ENCODE assay signal across 1 cellular context in genomic region chr4:145936142-145937020, GRCh38.
TF ChIP-seq lines count a peak whose summit lies in the region.

No MANE protein-coding gene starts in this region.

TF ChIP-seq in GM12878, 131 proteins besides CTCF, POLR2A, EP300 and RAD21 (continued from another document):
- TF ChIP-seq CUX1 (IDR thresholded peaks at IDR 0.05; ENCODE audit: insufficient replicate concordance, low read depth, low read length) (peak; percentile 51), GATAD2B (conservative IDR thresholded peaks at IDR 0.05; ENCODE audit: low read depth) (peak; percentile 61; the same call in 1 of the 2 replicates), SMAD5 (IDR thresholded peaks at IDR 0.05; ENCODE audit: low read depth) (0 out of 2 replicates have a peak, but pooled peaks have one; percentile 9), LARP7 (IDR thresholded peaks at IDR 0.05) (peak; percentile 87), RAD51 (IDR thresholded peaks at IDR 0.05) (no peak), MTA2 (IDR thresholded peaks at IDR 0.05; ENCODE audit: low read depth) (0 out of 2 replicates have a peak, but pooled peaks have one; percentile 3), EGR1 (IDR thresholded peaks at IDR 0.05; ENCODE audit: borderline replicate concordance in 1 of 2, low read depth in 2 of 2, low read length in 2 of 2) (peak in 1 of 2 experiments; percentile 47; a peak in 2 of 3 replicates), NKRF (conservative IDR thresholded peaks at IDR 0.05) (peak; percentile 38; the same call in 1 of the 2 replicates), IKZF1 (conservative IDR thresholded peaks at IDR 0.05) (peak; percentile 72; the same call in 1 of the 2 replicates), SUZ12 (IDR thresholded peaks at IDR 0.05; ENCODE audit: unreplicated experiment) (no peak), PAX5 (IDR thresholded peaks at IDR 0.05; ENCODE audit: borderline replicate concordance, low read depth, low read length) (peak; percentile 23; the same call in 1 of the 2 replicates), NR2C1 (IDR thresholded peaks at IDR 0.05) (peak; percentile 66), DPF2 (IDR thresholded peaks at IDR 0.05) (peak; percentile 66), MXI1 (IDR thresholded peaks at IDR 0.05; ENCODE audit: low read depth, low read length) (peak; percentile 57), SMARCA5 (IDR thresholded peaks at IDR 0.05) (peak; percentile 74; the same call in 1 of the 2 replicates), PML (IDR thresholded peaks at IDR 0.05; ENCODE audit: low read length) (0 out of 2 replicates have a peak, but pooled peaks have one; percentile 34), MYC (IDR thresholded peaks at IDR 0.05; ENCODE audit: insufficient read depth, insufficient read length, insufficient replicate concordance, low read length, severe bottlenecking) (no peak), CREM (IDR thresholded peaks at IDR 0.05; ENCODE audit: low read depth) (peak; percentile 49; the same call in 1 of the 2 replicates), IKZF2 (IDR thresholded peaks at IDR 0.05) (peak; percentile 19 to 25; a peak in 1 of 4 replicates), ATF2 (IDR thresholded peaks at IDR 0.05; ENCODE audit: low read length) (0 out of 2 replicates have a peak, but pooled peaks have one; percentile 6), EED (IDR thresholded peaks at IDR 0.05; ENCODE audit: low read depth) (no peak; the same call in 1 of the 2 replicates), E2F8 (IDR thresholded peaks at IDR 0.05; ENCODE audit: low read depth, partially characterized antibody) (no peak), CREB1 (IDR thresholded peaks at IDR 0.05; ENCODE audit: low read depth) (peak; percentile 50), MTA3 (IDR thresholded peaks at IDR 0.05; ENCODE audit: borderline replicate concordance, low read length) (no peak), TAF1 (IDR thresholded peaks at IDR 0.05; ENCODE audit: borderline replicate concordance, low read depth, low read length) (peak; percentile 33; the same call in 1 of the 2 replicates), BACH1 (IDR thresholded peaks at IDR 0.05; ENCODE audit: borderline replicate concordance) (peak; percentile 76), CHD2 (IDR thresholded peaks at IDR 0.05; ENCODE audit: borderline replicate concordance, low read depth, low read length) (peak; percentile 86), REST (IDR thresholded peaks at IDR 0.05; ENCODE audit: low read depth, low read length) (no peak), CHD4 (IDR thresholded peaks at IDR 0.05) (no peak), RB1 (IDR thresholded peaks at IDR 0.05; ENCODE audit: borderline replicate concordance) (peak; percentile 35; the same call in 1 of the 2 replicates), TCF12 (IDR thresholded peaks at IDR 0.05; ENCODE audit: low read depth, low read length) (no peak; the same call in 1 of the 2 replicates), CBFB (IDR thresholded peaks at IDR 0.05; ENCODE audit: low read depth) (no peak), KLF5 (IDR thresholded peaks at IDR 0.05; ENCODE audit: partially characterized antibody) (peak; percentile 44), POLR2AphosphoS2 (IDR thresholded peaks at IDR 0.05; ENCODE audit: low read depth, low read length) (0 out of 2 replicates have a peak, but pooled peaks have one; percentile 48), BHLHE40 (IDR thresholded peaks at IDR 0.05; ENCODE audit: borderline replicate concordance in 1 of 2, low read depth in 2 of 2, low read length in 1 of 2) (peak in 1 of 2 experiments; percentile 57; a peak in 1 of 4 replicates), ZNF207 (IDR thresholded peaks at IDR 0.05; ENCODE audit: borderline replicate concordance) (peak; percentile 81; the same call in 1 of the 2 replicates), FOXM1 (IDR thresholded peaks at IDR 0.05; ENCODE audit: low read depth, low read length) (0 out of 2 replicates have a peak, but pooled peaks have one; percentile 66), SMAD1 (IDR thresholded peaks at IDR 0.05; ENCODE audit: low read depth, partially characterized antibody) (peak; percentile 8), RELA (IDR thresholded peaks at IDR 0.05; ENCODE audit: borderline replicate concordance, partially characterized antibody) (peak; percentile 13)
- TF ChIP-seq, protein P1, sequence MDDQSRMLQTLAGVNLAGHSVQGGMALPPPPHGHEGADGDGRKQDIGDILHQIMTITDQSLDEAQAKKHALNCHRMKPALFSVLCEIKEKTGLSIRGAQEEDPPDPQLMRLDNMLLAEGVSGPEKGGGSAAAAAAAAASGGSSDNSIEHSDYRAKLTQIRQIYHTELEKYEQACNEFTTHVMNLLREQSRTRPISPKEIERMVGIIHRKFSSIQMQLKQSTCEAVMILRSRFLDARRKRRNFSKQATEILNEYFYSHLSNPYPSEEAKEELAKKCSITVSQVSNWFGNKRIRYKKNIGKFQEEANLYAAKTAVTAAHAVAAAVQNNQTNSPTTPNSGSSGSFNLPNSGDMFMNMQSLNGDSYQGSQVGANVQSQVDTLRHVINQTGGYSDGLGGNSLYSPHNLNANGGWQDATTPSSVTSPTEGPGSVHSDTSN (IDR thresholded peaks at IDR 0.05; ENCODE audit: insufficient replicate concordance, low read depth, low read length) = peak; percentile 28
- TF ChIP-seq, protein P2, sequence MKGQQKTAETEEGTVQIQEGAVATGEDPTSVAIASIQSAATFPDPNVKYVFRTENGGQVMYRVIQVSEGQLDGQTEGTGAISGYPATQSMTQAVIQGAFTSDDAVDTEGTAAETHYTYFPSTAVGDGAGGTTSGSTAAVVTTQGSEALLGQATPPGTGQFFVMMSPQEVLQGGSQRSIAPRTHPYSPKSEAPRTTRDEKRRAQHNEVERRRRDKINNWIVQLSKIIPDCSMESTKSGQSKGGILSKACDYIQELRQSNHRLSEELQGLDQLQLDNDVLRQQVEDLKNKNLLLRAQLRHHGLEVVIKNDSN (IDR thresholded peaks at IDR 0.05; ENCODE audit: borderline replicate concordance, extremely low read length, insufficient read depth, low read depth, low read length) = no peak
